ENCODE assay signal across 8 cellular contexts in genomic region chr1:21293537-21294265, GRCh38. TPM values are rescaled to one million over a fixed set of nuclear protein-coding genes. Genes with fewer than 3 reads are reported as not detected.
A peak's percentile ranks its signal among the peaks of the same experiment; 100 is the strongest.
DNase-seq lines count a peak whose midpoint lies in the region; ATAC-seq lines count a peak whose summit lies in the region.

No MANE protein-coding gene starts in this region.

- no peaks in the 10 kb centered on the region for H3K9me3 Mint-ChIP-seq in effector memory CD8-positive, alpha-beta T cell

- peak; percentile 53 for DNase-seq in activated CD4-positive, alpha-beta T cell treated with anti-CD3 and anti-CD28 coated beads for 1 hour
- DNase-seq in effector memory CD8-positive, alpha-beta T cell: peak; percentile 47 to 55 (median 50)
- peak; percentile 69 to 82 for DNase-seq in stimulated activated CD4-positive, alpha-beta T cell treated with anti-CD3 and anti-CD28 coated beads, Interleukin-4, amount 100 ng/mL, for 48 hours (ENCODE audit: low read depth in 2 of 2)
- DNase-seq in HT-29 (ENCODE audit: low spot score) (no peak), NCI-H1694 (lab: John Stamatoyannopoulos, UW) (no peak), SK-N-DZ (ENCODE audit: low spot score) (no peak)

- no peaks in the 10 kb centered on the region for H3K27me3 Mint-ChIP-seq in effector memory CD8-positive, alpha-beta T cell

- peaks cover 51% of the 10 kb centered on the region for H3K36me3 Mint-ChIP-seq in effector memory CD8-positive, alpha-beta T cell (ENCODE audit: insufficient read depth)

- H3K27ac Mint-ChIP-seq in effector memory CD8-positive, alpha-beta T cell: peak overlapping the region; percentile 96 to 99

- peak overlapping the region; percentile 83 to 94 for H3K4me3 Mint-ChIP-seq in effector memory CD8-positive, alpha-beta T cell

- H3K4me1 Mint-ChIP-seq in effector memory CD8-positive, alpha-beta T cell (ENCODE audit: low read depth in 2 of 2): peaks cover 55 to 66% of the 10 kb centered on the region in 2 donors

- ATAC-seq in GM18502 (IDR thresholded peaks at IDR 0.05; ENCODE audit: poor library complexity, unreplicated experiment) (peak; percentile 38), HG02852 (IDR thresholded peaks at IDR 0.05; ENCODE audit: unreplicated experiment) (peak; percentile 21)
- ATAC-seq in effector memory CD8-positive, alpha-beta T cell (replicated peaks): peak; percentile 30

RNA-seq across cellular contexts. Expression of gene ECE1, which starts 3.4 kb away (rescaled TPM):
- total RNA-seq in HT-29 (2014; rRNA removed; shearing (Covaris generic)): 71.6 and 77.6 TPM in 2 replicates
- 17.4 and 17.5 TPM in 2 replicates for polyA plus RNA-seq in SK-N-DZ (2014; cell fraction: cytosol; rRNA removed)
- 6.6 and 9.1 TPM in 2 replicates for polyA plus RNA-seq in SK-N-DZ (2014; cell fraction: nucleus; rRNA removed)

Comparison
In these comparisons a context has a peak if more than half of its experiments do, and no peak if none do; other contexts are left out.
1. DNase-seq: peak in activated CD4-positive, alpha-beta T cell treated with anti-CD3 and anti-CD28 coated beads for 1 hour (single experiment), effector memory CD8-positive, alpha-beta T cell (3 of 3) and stimulated activated CD4-positive, alpha-beta T cell treated with anti-CD3 and anti-CD28 coated beads, Interleukin-4, amount 100 ng/mL, for 48 hours (2 of 2); none in HT-29 (single experiment), NCI-H1694 (single experiment) and SK-N-DZ (single experiment).
2. Peak in every context shown above with its lines, with median percentiles within 50 percentile points of each other: ATAC-seq.